19 cellular contexts compared by ENCODE assay signal in genomic region chrX:85996555-85996954, GRCh38.
"Had no signal": no experiment of that assay in that cellular context is flagged by ENCODE, and none has a peak within 500 bp of the region (broad histone marks: within the 10 kb centered on the region; RNA-seq: fewer than 3 reads in every experiment).

No MANE protein-coding gene starts in this region.

- H3K27ac ChIP-seq: hepatocyte, spleen, thoracic aorta, transverse colon had no signal

- H3K4me2 ChIP-seq: hepatocyte had no signal

- H3K27ac Mint-ChIP-seq: stimulated activated memory B cell treated with anti-CD40 and anti-IgM and Interleukin-4, amounts not matched to agents 10 μg/mL and 1 μg/mL and 100 μg/mL, for 72 hours; stimulated activated naive CD8-positive, alpha-beta T cell treated with anti-CD3 and anti-CD28 coated beads, Interleukin-15, Interleukin-2, amounts not matched to agents 100 ng/mL and 50 ng/mL, for 24 hours had no signal

- ATAC-seq: mucosa of descending colon; naive thymus-derived CD8-positive, alpha-beta T cell; sciatic nerve; stimulated activated memory B cell treated with anti-CD40 and anti-IgM and Interleukin-4, amounts not matched to agents 10 μg/mL and 1 μg/mL and 100 μg/mL, for 72 hours had no signal

- H3K27me3 ChIP-seq: hepatocyte, spleen, transverse colon had no signal

- H2AFZ ChIP-seq: hepatocyte had no signal

- H3K4me3 Mint-ChIP-seq: naive thymus-derived CD8-positive, alpha-beta T cell; neural crest cell; stimulated activated memory B cell treated with anti-CD40 and anti-IgM and Interleukin-4, amounts not matched to agents 10 μg/mL and 1 μg/mL and 100 μg/mL, for 72 hours; stimulated activated naive CD8-positive, alpha-beta T cell treated with anti-CD3 and anti-CD28 coated beads, Interleukin-15, Interleukin-2, amounts not matched to agents 100 ng/mL and 50 ng/mL, for 24 hours had no signal

- H3K36me3 ChIP-seq: spleen, thoracic aorta, transverse colon had no signal

- H3K4me1 ChIP-seq: transverse colon had no signal

- H3K9me3 ChIP-seq: mucosa of descending colon, spleen, thoracic aorta, transverse colon had no signal

- H3K9me3 Mint-ChIP-seq: naive thymus-derived CD8-positive, alpha-beta T cell; neural crest cell; stimulated activated memory B cell treated with anti-CD40 and anti-IgM and Interleukin-4, amounts not matched to agents 10 μg/mL and 1 μg/mL and 100 μg/mL, for 72 hours; stimulated activated naive CD8-positive, alpha-beta T cell treated with anti-CD3 and anti-CD28 coated beads, Interleukin-15, Interleukin-2, amounts not matched to agents 100 ng/mL and 50 ng/mL, for 24 hours had no signal

- H3K4me3 ChIP-seq: hepatocyte, mucosa of descending colon, spleen, thoracic aorta, transverse colon had no signal

- H3K27me3 Mint-ChIP-seq: naive thymus-derived CD8-positive, alpha-beta T cell; stimulated activated memory B cell treated with anti-CD40 and anti-IgM and Interleukin-4, amounts not matched to agents 10 μg/mL and 1 μg/mL and 100 μg/mL, for 72 hours; stimulated activated naive CD8-positive, alpha-beta T cell treated with anti-CD3 and anti-CD28 coated beads, Interleukin-15, Interleukin-2, amounts not matched to agents 100 ng/mL and 50 ng/mL, for 24 hours had no signal

- DNase-seq: dermis blood vessel endothelial cell; erythroblast; foreskin melanocyte; head of caudate nucleus; kidney glomerular epithelial cell; mucosa of descending colon; naive thymus-derived CD8-positive, alpha-beta T cell; posterior cingulate gyrus; spleen; stimulated activated CD4-positive, alpha-beta T cell treated with anti-CD3 and anti-CD28 coated beads, Interleukin-15, amount 100 ng/mL, for 24 hours; stimulated activated CD4-positive, alpha-beta T cell treated with anti-CD3 and anti-CD28 coated beads, Interleukin-1b, Interleukin-23, amount 100 ng/mL, for 48 hours; stimulated activated CD4-positive, alpha-beta T cell treated with anti-CD3 and anti-CD28 coated beads, Interleukin-4, amount 100 ng/mL, for 24 hours; transverse colon had no signal
